Comparison of ENCODE assay signal across 8 cellular contexts in genomic region chr13:30113983-30114491, GRCh38.
DNase-seq lines count a peak whose midpoint lies in the region; ATAC-seq, FAIRE-seq and TF ChIP-seq lines count a peak whose summit lies in the region.

No MANE protein-coding gene starts in this region.

- WGBS in ovary, 3 donors = 56 to 59% (median 58%) methylated on average over 14 of the region's 14 CpGs

- intact Hi-C loops in OCI-LY7 (cut with micrococcal nuclease; ENCODE audit: unreplicated experiment) = loop anchor here (1.0 to 10.0 kb wide), 4 partner anchors 267 to 931 kb away; no protein-coding TSS in a partner anchor
- intact Hi-C loops in endothelial cell of umbilical vein (cut with micrococcal nuclease) = loop anchor here (1.0 kb wide), 3 partner anchors 190 to 343 kb away; no protein-coding TSS in a partner anchor
- intact Hi-C loops in ovary (cut with DNase I) = loop anchor here in 3 of 4 donors (2.0 to 10.0 kb wide), 7 partner anchors 259 to 931 kb away; partner anchors contain the start of gene UBL3 (in 1 of the 3)

- H3K4me3 ChIP-seq in OCI-LY7 (ENCODE audit: low read depth, low read length, poor library complexity, severe bottlenecking) = peak overlapping the region; percentile 71
- H3K4me3 ChIP-seq in endothelial cell of umbilical vein (replicated peaks in 1 of 3; ENCODE audit: insufficient read depth in 1 of 3, low read depth in 1 of 3, low read length in 3 of 3) = no peak overlapping the region
- H3K4me3 ChIP-seq in ovary = no peak overlapping the region

- DNase-seq in DMS79 (lab: John Stamatoyannopoulos, UW) = peak; percentile 40
- DNase-seq in OCI-LY7 (ENCODE audit: low spot score) = no peak
- DNase-seq in endothelial cell of umbilical vein (ENCODE audit: low read depth, low spot score) = no peak
- peak in 1 of 5 donors; percentile 25 for DNase-seq in ovary

- no peak for FAIRE-seq in endothelial cell of umbilical vein (lab: Jason Lieb, UNC)

- H3K27me3 ChIP-seq in endothelial cell of umbilical vein (ENCODE audit: control insufficient read depth in 2 of 2, insufficient read depth in 2 of 2, low read length in 2 of 2) = peaks cover 31 to 40% of the 10 kb centered on the region in 2 experiments
- H3K27me3 ChIP-seq in ovary = no peaks in the 10 kb centered on the region

- H4K20me1 ChIP-seq in OCI-LY7 (ENCODE audit: insufficient read depth, low read length) (no peaks in the 10 kb centered on the region), endothelial cell of umbilical vein (replicated peaks; ENCODE audit: control insufficient read depth, extremely low read depth, insufficient read depth, low read length) (no peaks in the 10 kb centered on the region)

- H3K36me3 ChIP-seq in OCI-LY7 (ENCODE audit: insufficient read depth, low read length) (no peaks in the 10 kb centered on the region), endothelial cell of umbilical vein (ENCODE audit: control insufficient read depth in 2 of 2, extremely low read depth in 1 of 2, insufficient read depth in 2 of 2, low read length in 2 of 2) (no peaks in the 10 kb centered on the region), ovary (no peaks in the 10 kb centered on the region)

- peak overlapping the region; percentile 88 for H2AFZ ChIP-seq in OCI-LY7 (ENCODE audit: low read length)
- H2AFZ ChIP-seq in endothelial cell of umbilical vein (ENCODE audit: low read depth, low read length) = peak overlapping the region; percentile 60

- TF ChIP-seq EP300 in ovary (IDR thresholded peaks at IDR 0.05) = no peak

- BruUV-seq in OCI-LY7 (replicated peaks; lab: Mats Ljungman, UMichigan) (no TSS peak), endothelial cell of umbilical vein (replicated peaks; lab: Mats Ljungman, UMichigan) (no TSS peak)

- no peak for ATAC-seq in HG03521 (IDR thresholded peaks at IDR 0.05; ENCODE audit: unreplicated experiment)
- ATAC-seq in HG03135 (IDR thresholded peaks at IDR 0.05; ENCODE audit: unreplicated experiment) = no peak
- ATAC-seq in HG03139 (IDR thresholded peaks at IDR 0.05; ENCODE audit: unreplicated experiment) = no peak
- ATAC-seq in GM19397 (IDR thresholded peaks at IDR 0.05; ENCODE audit: unreplicated experiment) = no peak

- peak overlapping the region; percentile 90 for H3K4me2 ChIP-seq in OCI-LY7 (ENCODE audit: low read length)
- H3K4me2 ChIP-seq in endothelial cell of umbilical vein (ENCODE audit: insufficient read depth, low read length) = peak overlapping the region; percentile 33

- H3K9me3 ChIP-seq in OCI-LY7 (ENCODE audit: low read length) (no peaks in the 10 kb centered on the region), endothelial cell of umbilical vein (replicated peaks; ENCODE audit: control insufficient read depth, insufficient read depth, low read length) (no peaks in the 10 kb centered on the region), ovary (no peaks in the 10 kb centered on the region)

- CTCF ChIA-PET in OCI-LY7 (lab: Charles Lee; ENCODE audit: unreplicated experiment) = interaction anchor here (0.6 to 1.6 kb wide), 3 partner anchors 17 to 343 kb away, joined by 4 to 6 read pairs (median 5); no protein-coding TSS in a partner anchor
- CTCF ChIA-PET in endothelial cell of umbilical vein (lab: Charles Lee) = interaction anchor here (0.6 to 8.4 kb wide), 20 partner anchors 12 to 742 kb away, joined by 3 to 504 read pairs (median 6); partner anchors contain the start of gene UBL3

- TF ChIP-seq CTCF in OCI-LY7 (conservative IDR thresholded peaks at IDR 0.05; ENCODE audit: low read length) = no peak
- TF ChIP-seq CTCF in endothelial cell of umbilical vein (IDR thresholded peaks at IDR 0.05; ENCODE audit: extremely low read depth in 1 of 2, insufficient read depth in 1 of 2, low read depth in 1 of 2, low read length in 2 of 2) = no peak
- no peak for TF ChIP-seq CTCF in ovary (IDR thresholded peaks at IDR 0.05)

- H3K79me2 ChIP-seq in OCI-LY7 (ENCODE audit: insufficient read depth, low read depth, low read length) = no peaks in the 10 kb centered on the region
- no peaks in the 10 kb centered on the region for H3K79me2 ChIP-seq in endothelial cell of umbilical vein (ENCODE audit: control insufficient read depth, insufficient read depth, low read length)

- H3K27ac ChIP-seq in OCI-LY7 (ENCODE audit: low read depth, low read length, poor library complexity, severe bottlenecking) (no peak overlapping the region), endothelial cell of umbilical vein (ENCODE audit: insufficient read depth, low read depth, low read length) (no peak overlapping the region), ovary (peak overlapping the region; percentile 27 to 50)

- no peaks in the 10 kb centered on the region for H3K9me2 ChIP-seq in OCI-LY7 (ENCODE audit: insufficient read depth, low read length)

- H3K9me1 ChIP-seq in endothelial cell of umbilical vein (replicated peaks; ENCODE audit: control insufficient read depth, extremely low read depth, insufficient read depth, low read length) = no peaks in the 10 kb centered on the region

- TF ChIP-seq POLR2A in endothelial cell of umbilical vein (IDR thresholded peaks at IDR 0.05; ENCODE audit: low read depth, low read length) = no peak
- no peak for TF ChIP-seq POLR2A in ovary (IDR thresholded peaks at IDR 0.05)

- POLR2A ChIA-PET in OCI-LY7 (lab: Charles Lee) (interaction anchor here (0.6 kb wide), 3 partner anchors 9 to 190 kb away, joined by 3 to 6 read pairs (median 4); no protein-coding TSS in a partner anchor), endothelial cell of umbilical vein (lab: Charles Lee) (no interaction called here)

- H3K4me1 ChIP-seq in OCI-LY7 (ENCODE audit: insufficient read depth, low read length, poor library complexity, severe bottlenecking) (peaks cover 9% of the 10 kb centered on the region), endothelial cell of umbilical vein (ENCODE audit: control insufficient read depth, extremely low read depth, insufficient read depth, low read length) (peaks cover 3% of the 10 kb centered on the region), ovary (ENCODE audit: insufficient read depth) (peaks cover 2% of the 10 kb centered on the region)

- no peak overlapping the region for H3K9ac ChIP-seq in endothelial cell of umbilical vein (replicated peaks; ENCODE audit: extremely low read depth, insufficient read depth, low read length)

- dilution Hi-C loops in endothelial cell of umbilical vein (cut with MboI; ENCODE audit: extremely low pct_ligation_motif_present, low sequenced_read_pairs) = no loop called here

TF ChIP-seq in endothelial cell of umbilical vein, 7 proteins besides CTCF, POLR2A, EP300 and RAD21:
- TF ChIP-seq, protein P1, sequence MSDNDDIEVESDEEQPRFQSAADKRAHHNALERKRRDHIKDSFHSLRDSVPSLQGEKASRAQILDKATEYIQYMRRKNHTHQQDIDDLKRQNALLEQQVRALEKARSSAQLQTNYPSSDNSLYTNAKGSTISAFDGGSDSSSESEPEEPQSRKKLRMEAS (IDR thresholded peaks at IDR 0.05; ENCODE audit: insufficient read depth, insufficient read length) = no peak
- TF ChIP-seq MYC (IDR thresholded peaks at IDR 0.05; ENCODE audit: low read depth, low read length) (no peak), EZH2 (IDR thresholded peaks at IDR 0.05; ENCODE audit: borderline replicate concordance, low read depth, low read length, severe bottlenecking) (no peak), FOS (IDR thresholded peaks at IDR 0.05; ENCODE audit: borderline replicate concordance, insufficient read depth, low read length) (no peak), GATA2 (IDR thresholded peaks at IDR 0.05; ENCODE audit: insufficient read depth, insufficient read length, low read depth, low read length) (no peak), JUN (IDR thresholded peaks at IDR 0.05; ENCODE audit: borderline replicate concordance, insufficient read depth, insufficient read length, low read depth) (no peak)

Comparison
In these comparisons a context has a peak if more than half of its experiments do, and no peak if none do; other contexts are left out.
1. H3K27ac ChIP-seq: peak in ovary (2 of 2); none in OCI-LY7 (single experiment) and endothelial cell of umbilical vein (single experiment).